In the genomic region with DNA sequence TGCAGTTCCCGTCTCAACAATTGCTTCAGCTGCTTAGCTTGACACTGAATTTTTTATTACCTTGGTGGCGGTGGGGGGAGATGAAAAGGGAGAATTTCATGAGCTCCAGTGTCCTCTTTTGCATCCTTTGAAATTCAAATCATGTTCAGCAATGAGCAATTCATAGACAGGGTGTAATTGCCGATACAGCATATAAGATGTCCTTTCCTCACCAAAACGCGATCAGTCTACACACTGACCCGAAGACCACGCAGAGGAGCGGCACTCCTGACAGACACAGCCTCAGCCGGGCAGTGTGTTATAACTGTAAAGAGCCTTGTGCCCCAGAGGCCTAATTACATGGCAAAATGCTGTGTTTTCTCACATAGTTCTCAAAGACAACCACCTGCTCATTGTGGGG, we compare ENCODE assay signal across 27 cellular contexts. TPM values are rescaled to one million over a fixed set of nuclear protein-coding genes. Genes with fewer than 3 reads are reported as not detected.
"Had no signal": no experiment of that assay in that cellular context is flagged by ENCODE, and none has a peak within 500 bp of the region (broad histone marks: within the 10 kb centered on the region; RNA-seq: fewer than 3 reads in every experiment).

No MANE protein-coding gene starts in this region.

- H3K9me3 Mint-ChIP-seq: activated naive CD4-positive, alpha-beta T cell treated with anti-CD3 and anti-CD28 coated beads, Interleukin-2, amount 50 U/mL, for 24 hours; activated T-cell treated with anti-CD3 and anti-CD28 coated beads, Interleukin-2, amount 50 U/mL, for 24 hours; activated T-helper 1 cell treated with anti-CD3 and anti-CD28 coated beads, Interleukin-12 subunit alpha, Interleukin-12 subunit beta, Interleukin-2, Interleukin-4 antibody, amounts not matched to agents 30 ng/mL and 10 ng/mL and 1 ng/mL, durations not matched to agents 14 hours and 24 hours and 36 hours had no signal

- H3K9me3 ChIP-seq: ascending aorta, body of pancreas had no signal

- H3K36me3 Mint-ChIP-seq: activated naive CD4-positive, alpha-beta T cell treated with anti-CD3 and anti-CD28 coated beads, Interleukin-2, amount 50 U/mL, for 24 hours; WTC11 had no signal

- DNase-seq: activated CD4-positive, alpha-beta T cell treated with anti-CD3 and anti-CD28 coated beads for 48 hours; activated CD4-positive, alpha-beta T cell treated with anti-CD3 and anti-CD28 coated beads, Interleukin-2, amount 50 U/mL, for 4 hours; activated CD4-positive, CD25-positive, alpha-beta regulatory T cell treated with anti-CD3 and anti-CD28 coated beads, Interleukin-2, amount 50 U/mL, for 72 hours; activated CD8-positive, alpha-beta T cell treated with anti-CD3 and anti-CD28 coated beads, Interleukin-2, amount 10 ng/mL, durations not matched to agents 7 days and 5 days; activated effector memory CD4-positive, alpha-beta T cell treated with Interleukin-2 at 50 U/mL for 16 hours; activated naive CD4-positive, alpha-beta T cell; activated T-cell treated with anti-CD3 and anti-CD28 coated beads, Interleukin-2, amount 50 U/mL, for 24 hours; amniotic stem cell; body of pancreas; cerebellar nuclear complex; KG1; NCI-H1092; NCI-H1417 treated with DMSO at 0.1 percent for 48 hours; NCI-H1694 treated with DMSO at 0.1 percent for 48 hours; NCI-H2081; NCI-H446; NCI-H524; NCI-H774; SIG-M5; T-helper 17 cell; T-helper 9 cell had no signal

- H3K4me1 ChIP-seq: ascending aorta had no signal

- H3K4me3 Mint-ChIP-seq: activated CD8-positive, alpha-beta T cell treated with anti-CD3 and anti-CD28 coated beads, Interleukin-2, amount 10 ng/mL, durations not matched to agents 7 days and 5 days; activated naive CD4-positive, alpha-beta T cell treated with anti-CD3 and anti-CD28 coated beads, Interleukin-2, amount 50 U/mL, for 24 hours; activated T-cell treated with anti-CD3 and anti-CD28 coated beads, Interleukin-2, amount 50 U/mL, for 24 hours; activated T-helper 1 cell treated with anti-CD3 and anti-CD28 coated beads, Interleukin-12 subunit alpha, Interleukin-12 subunit beta, Interleukin-2, Interleukin-4 antibody, amounts not matched to agents 30 ng/mL and 10 ng/mL and 1 ng/mL, durations not matched to agents 14 hours and 24 hours and 36 hours; T-helper 17 cell; WTC11 had no signal

- H3K4me1 Mint-ChIP-seq: activated naive CD4-positive, alpha-beta T cell treated with anti-CD3 and anti-CD28 coated beads, Interleukin-2, amount 50 U/mL, for 24 hours; T-helper 17 cell had no signal

- ATAC-seq: activated CD8-positive, alpha-beta T cell treated with anti-CD3 and anti-CD28 coated beads, Interleukin-2, amount 10 ng/mL, durations not matched to agents 7 days and 5 days; body of pancreas; T-helper 17 cell; WTC11 had no signal

- H3K27ac ChIP-seq: ascending aorta, body of pancreas, cardiac muscle cell had no signal

- H3K36me3 ChIP-seq: ascending aorta, cardiac muscle cell had no signal

- H3K4me3 ChIP-seq: ascending aorta, body of pancreas, cardiac muscle cell had no signal

- H3K27ac Mint-ChIP-seq: activated CD8-positive, alpha-beta T cell treated with anti-CD3 and anti-CD28 coated beads, Interleukin-2, amount 10 ng/mL, durations not matched to agents 7 days and 5 days; activated naive CD4-positive, alpha-beta T cell treated with anti-CD3 and anti-CD28 coated beads, Interleukin-2, amount 50 U/mL, for 24 hours; activated T-cell treated with anti-CD3 and anti-CD28 coated beads, Interleukin-2, amount 50 U/mL, for 24 hours; activated T-helper 1 cell treated with anti-CD3 and anti-CD28 coated beads, Interleukin-12 subunit alpha, Interleukin-12 subunit beta, Interleukin-2, Interleukin-4 antibody, amounts not matched to agents 30 ng/mL and 10 ng/mL and 1 ng/mL, durations not matched to agents 14 hours and 24 hours and 36 hours; T-helper 17 cell; WTC11 had no signal

- H3K27me3 ChIP-seq: ascending aorta, body of pancreas, cardiac muscle cell had no signal

RNA-seq across cellular contexts. Expression of gene APCDD1, which starts 38.4 kb away (rescaled TPM):
- total RNA-seq: activated CD8-positive, alpha-beta T cell treated with anti-CD3 and anti-CD28 coated beads, Interleukin-2, amount 10 ng/mL, durations not matched to agents 7 days and 5 days; activated T-helper 1 cell treated with anti-CD3 and anti-CD28 coated beads, Interleukin-12 subunit alpha, Interleukin-12 subunit beta, Interleukin-2, Interleukin-4 antibody, amounts not matched to agents 30 ng/mL and 10 ng/mL and 1 ng/mL, durations not matched to agents 14 hours and 24 hours and 36 hours; OCI-LY7; T-helper 17 cell had no signal
